1 cellular context compared by ENCODE assay signal in genomic region chr7:26508917-26509316, GRCh38.
TF ChIP-seq lines count a peak whose summit lies in the region.

No MANE protein-coding gene starts in this region.

TF ChIP-seq in SK-N-SH, 30 proteins besides CTCF, POLR2A, EP300 and RAD21 (continued from another document):
- TF ChIP-seq FOXM1 (IDR thresholded peaks at IDR 0.05; ENCODE audit: low read depth) (no peak), MAX (IDR thresholded peaks at IDR 0.05; ENCODE audit: low read depth) (no peak), FOSL2 (IDR thresholded peaks at IDR 0.05; ENCODE audit: borderline replicate concordance, low read depth) (no peak), FOXJ3 (CRISPR knock-in tag; IDR thresholded peaks at IDR 0.05) (no peak), PBX3 (IDR thresholded peaks at IDR 0.05) (no peak), SIN3A (IDR thresholded peaks at IDR 0.05; ENCODE audit: borderline replicate concordance, low read depth, low read length) (no peak), RFX5 (IDR thresholded peaks at IDR 0.05; ENCODE audit: low read length) (no peak)
